Comparison of ENCODE assay signal across 19 cellular contexts in genomic region chr2:26464390-26465265, GRCh38. TPM values are rescaled to one million over a fixed set of nuclear protein-coding genes. Genes with fewer than 3 reads are reported as not detected.
"Had no signal": no experiment of that assay in that cellular context is flagged by ENCODE, and none has a peak within 500 bp of the region (broad histone marks: within the 10 kb centered on the region; RNA-seq: fewer than 3 reads in every experiment).

No MANE protein-coding gene starts in this region.

- H3K4me2 ChIP-seq: hepatocyte had no signal

- H3K36me3 Mint-ChIP-seq: type B pancreatic cell had no signal

- H3K9me3 Mint-ChIP-seq: stimulated activated naive CD8-positive, alpha-beta T cell treated with anti-CD3 and anti-CD28 coated beads, Interleukin-15, Interleukin-2, amounts not matched to agents 100 ng/mL and 50 ng/mL, for 24 hours had no signal

- H3K4me3 Mint-ChIP-seq: activated B cell treated with CpG ODN at 0.5 μM for 24 hours; activated CD4-positive, alpha-beta T cell treated with anti-CD3 and anti-CD28 coated beads, Interleukin-2, amount 10 ng/mL, durations not matched to agents 7 days and 5 days; activated naive CD8-positive, alpha-beta T cell treated with anti-CD3 and anti-CD28 coated beads, Interleukin-2, amount 50 U/mL, for 24 hours; activated T-cell treated with anti-CD3 and anti-CD28 coated beads, Interleukin-2, amount 50 U/mL, for 72 hours; naive thymus-derived CD4-positive, alpha-beta T cell; stimulated activated naive CD8-positive, alpha-beta T cell treated with anti-CD3 and anti-CD28 coated beads, Interleukin-15, Interleukin-2, amounts not matched to agents 100 ng/mL and 50 ng/mL, for 24 hours; type B pancreatic cell had no signal

- H3K27ac ChIP-seq: hepatocyte, left lung, neutrophil, suprapubic skin had no signal

- H3K27ac Mint-ChIP-seq: activated B cell treated with CpG ODN at 0.5 μM for 24 hours; activated CD4-positive, alpha-beta T cell treated with anti-CD3 and anti-CD28 coated beads, Interleukin-2, amount 10 ng/mL, durations not matched to agents 7 days and 5 days; activated naive CD8-positive, alpha-beta T cell treated with anti-CD3 and anti-CD28 coated beads, Interleukin-2, amount 50 U/mL, for 24 hours; activated T-cell treated with anti-CD3 and anti-CD28 coated beads, Interleukin-2, amount 50 U/mL, for 72 hours; naive thymus-derived CD4-positive, alpha-beta T cell; stimulated activated naive CD8-positive, alpha-beta T cell treated with anti-CD3 and anti-CD28 coated beads, Interleukin-15, Interleukin-2, amounts not matched to agents 100 ng/mL and 50 ng/mL, for 24 hours; type B pancreatic cell had no signal

- H3K4me3 ChIP-seq: hepatocyte, left lung, mucosa of descending colon, suprapubic skin had no signal

- H3K4me1 Mint-ChIP-seq: activated B cell treated with CpG ODN at 0.5 μM for 24 hours; activated naive CD8-positive, alpha-beta T cell treated with anti-CD3 and anti-CD28 coated beads, Interleukin-2, amount 50 U/mL, for 24 hours; naive thymus-derived CD4-positive, alpha-beta T cell had no signal

- H3K9me3 ChIP-seq: neutrophil had no signal

- H2AFZ ChIP-seq: hepatocyte had no signal

- ATAC-seq: activated naive CD8-positive, alpha-beta T cell treated with anti-CD3 and anti-CD28 coated beads, Interleukin-2, amount 50 U/mL, for 24 hours; activated T-cell treated with anti-CD3 and anti-CD28 coated beads, Interleukin-2, amount 50 U/mL, for 72 hours; left lung; mucosa of descending colon; naive thymus-derived CD4-positive, alpha-beta T cell had no signal

- H3K27me3 Mint-ChIP-seq: activated B cell treated with CpG ODN at 0.5 μM for 24 hours; activated CD4-positive, alpha-beta T cell treated with anti-CD3 and anti-CD28 coated beads, Interleukin-2, amount 10 ng/mL, durations not matched to agents 7 days and 5 days; activated naive CD8-positive, alpha-beta T cell treated with anti-CD3 and anti-CD28 coated beads, Interleukin-2, amount 50 U/mL, for 24 hours; naive thymus-derived CD4-positive, alpha-beta T cell; stimulated activated naive CD8-positive, alpha-beta T cell treated with anti-CD3 and anti-CD28 coated beads, Interleukin-15, Interleukin-2, amounts not matched to agents 100 ng/mL and 50 ng/mL, for 24 hours; type B pancreatic cell had no signal

- DNase-seq: activated B cell treated with CpG ODN at 0.5 μM for 24 hours; activated CD4-positive, alpha-beta T cell treated with anti-CD3 and anti-CD28 coated beads, Interleukin-2, amount 10 ng/mL, durations not matched to agents 7 days and 5 days; activated CD8-positive, alpha-beta memory T cell treated with anti-CD3 and anti-CD28 coated beads, Interleukin-2, amount 50 U/mL, for 48 hours; activated naive CD4-positive, alpha-beta T cell; activated naive CD8-positive, alpha-beta T cell treated with anti-CD3 and anti-CD28 coated beads, Interleukin-2, amount 50 U/mL, for 24 hours; activated T-cell treated with anti-CD3 and anti-CD28 coated beads, Interleukin-2, amount 50 U/mL, for 72 hours; islet precursor cell; naive thymus-derived CD4-positive, alpha-beta T cell; T-helper 2 cell had no signal

- H3K36me3 ChIP-seq: left lung, neutrophil, suprapubic skin had no signal

- H3K27me3 ChIP-seq: hepatocyte, left lung, neutrophil, suprapubic skin had no signal

RNA-seq across cellular contexts. Expression of gene OTOF, which starts 13.3 kb away (rescaled TPM):
- total RNA-seq: activated B cell treated with CpG ODN at 0.5 μM for 24 hours, astrocyte, bronchial epithelial cell, epithelial cell of proximal tubule had no signal
